In genomic region chr1:92839442-92839841, GRCh38 we compare ENCODE assay signal across 18 cellular contexts. TPM values are rescaled to one million over a fixed set of nuclear protein-coding genes. Genes with fewer than 3 reads are reported as not detected.
DNase-seq lines count a peak whose midpoint lies in the region; ATAC-seq and TF ChIP-seq lines count a peak whose summit lies in the region.
"Had no signal": no experiment of that assay in that cellular context is flagged by ENCODE, and none has a peak within 500 bp of the region (broad histone marks: within the 10 kb centered on the region; RNA-seq: fewer than 3 reads in every experiment).

No MANE protein-coding gene starts in this region.

- no peak for DNase-seq in activated T-cell treated with anti-CD3 and anti-CD28 coated beads, Interleukin-2, amount 50 U/mL, for 24 hours
- DNase-seq in activated T-cell treated with anti-CD3 and anti-CD28 coated beads, Interleukin-2, amount 50 U/mL, for 1 hour: no peak
- no peak for DNase-seq in NB4 (ENCODE audit: low read depth)
- no peak for DNase-seq in central memory CD8-positive, alpha-beta T cell (ENCODE audit: low spot score in 2 of 2)
- no peak for DNase-seq in stimulated activated effector memory CD8-positive, alpha-beta T cell treated with anti-CD3 and anti-CD28 coated beads, Interleukin-12 subunit alpha, Interleukin-12 subunit beta, amount 100 ng/mL, for 72 hours (ENCODE audit: low spot score in 2 of 2)
- DNase-seq in gastrocnemius medialis: no peak
- DNase-seq: activated CD4-positive, CD25-positive, alpha-beta regulatory T cell treated with anti-CD3 and anti-CD28 coated beads, Interleukin-2, amount 50 U/mL, for 72 hours; anterior cingulate cortex; C1 segment of cervical spinal cord; DMS79; NCI-H1436 treated with DMSO at 0.1 percent for 48 hours; NCI-H2171 treated with DMSO at 0.1 percent for 48 hours; SJCRH30; spleen; T-helper 9 cell; tibial artery had no signal

- H3K9me3 Mint-ChIP-seq in activated T-cell treated with anti-CD3 and anti-CD28 coated beads, Interleukin-2, amount 50 U/mL, for 24 hours: no peaks in the 10 kb centered on the region
- H3K9me3 Mint-ChIP-seq in central memory CD8-positive, alpha-beta T cell: no peaks in the 10 kb centered on the region
- H3K9me3 Mint-ChIP-seq in stimulated activated effector memory CD8-positive, alpha-beta T cell treated with anti-CD3 and anti-CD28 coated beads, Interleukin-12 subunit alpha, Interleukin-12 subunit beta, amount 100 ng/mL, for 72 hours: no peaks in the 10 kb centered on the region

- in situ Hi-C loops in gastrocnemius medialis (cut with MboI; ENCODE audit: low sequenced_read_pairs in 4 of 4): loop anchor here in 1 of 4 donors (25.0 kb wide), 1 partner anchor 348 kb away; the partner anchor contains the start of genes CCDC18 and TMED5

- H3K4me1 Mint-ChIP-seq in activated T-cell treated with anti-CD3 and anti-CD28 coated beads, Interleukin-2, amount 50 U/mL, for 24 hours (ENCODE audit: low read depth): peaks cover 63% of the 10 kb centered on the region
- peaks cover 60% of the 10 kb centered on the region for H3K4me1 Mint-ChIP-seq in central memory CD8-positive, alpha-beta T cell
- peaks cover 64% of the 10 kb centered on the region for H3K4me1 Mint-ChIP-seq in stimulated activated effector memory CD8-positive, alpha-beta T cell treated with anti-CD3 and anti-CD28 coated beads, Interleukin-12 subunit alpha, Interleukin-12 subunit beta, amount 100 ng/mL, for 72 hours

- peaks cover 5 to 99% of the 10 kb centered on the region in 2 donors for H3K36me3 ChIP-seq in gastrocnemius medialis

- peaks cover 99% of the 10 kb centered on the region for H3K36me3 Mint-ChIP-seq in activated T-cell treated with anti-CD3 and anti-CD28 coated beads, Interleukin-2, amount 50 U/mL, for 24 hours (ENCODE audit: low read depth)
- peaks cover 97% of the 10 kb centered on the region for H3K36me3 Mint-ChIP-seq in central memory CD8-positive, alpha-beta T cell (ENCODE audit: insufficient read depth)
- H3K36me3 Mint-ChIP-seq in stimulated activated effector memory CD8-positive, alpha-beta T cell treated with anti-CD3 and anti-CD28 coated beads, Interleukin-12 subunit alpha, Interleukin-12 subunit beta, amount 100 ng/mL, for 72 hours: peaks cover 100% of the 10 kb centered on the region

- H3K4me3 Mint-ChIP-seq in activated T-cell treated with anti-CD3 and anti-CD28 coated beads, Interleukin-2, amount 50 U/mL, for 24 hours: peak overlapping the region; percentile 97
- H3K4me3 Mint-ChIP-seq in central memory CD8-positive, alpha-beta T cell: peak overlapping the region; percentile 49
- H3K4me3 Mint-ChIP-seq in stimulated activated effector memory CD8-positive, alpha-beta T cell treated with anti-CD3 and anti-CD28 coated beads, Interleukin-12 subunit alpha, Interleukin-12 subunit beta, amount 100 ng/mL, for 72 hours: peak overlapping the region; percentile 98

- no peak for ATAC-seq in central memory CD8-positive, alpha-beta T cell (replicated peaks; ENCODE audit: extremely low read depth, poor library complexity, severe bottlenecking)
- ATAC-seq in stimulated activated effector memory CD8-positive, alpha-beta T cell treated with anti-CD3 and anti-CD28 coated beads, Interleukin-12 subunit alpha, Interleukin-12 subunit beta, amount 100 ng/mL, for 72 hours: no peak
- ATAC-seq in GM19023 (IDR thresholded peaks at IDR 0.05; ENCODE audit: unreplicated experiment): no peak
- no peak for ATAC-seq in HG03432 (IDR thresholded peaks at IDR 0.05; ENCODE audit: unreplicated experiment)
- ATAC-seq in gastrocnemius medialis: no peak

- H3K27me3 Mint-ChIP-seq in activated T-cell treated with anti-CD3 and anti-CD28 coated beads, Interleukin-2, amount 50 U/mL, for 24 hours: no peaks in the 10 kb centered on the region
- H3K27me3 Mint-ChIP-seq in central memory CD8-positive, alpha-beta T cell: no peaks in the 10 kb centered on the region

- H3K27me3 ChIP-seq in gastrocnemius medialis: no peaks in the 10 kb centered on the region
- H3K27me3 ChIP-seq: SJCRH30, spleen, tibial artery had no signal

- peak overlapping the region; percentile 100 for H3K27ac Mint-ChIP-seq in activated T-cell treated with anti-CD3 and anti-CD28 coated beads, Interleukin-2, amount 50 U/mL, for 24 hours
- H3K27ac Mint-ChIP-seq in central memory CD8-positive, alpha-beta T cell (ENCODE audit: low read depth): peak overlapping the region; percentile 86
- H3K27ac Mint-ChIP-seq in stimulated activated effector memory CD8-positive, alpha-beta T cell treated with anti-CD3 and anti-CD28 coated beads, Interleukin-12 subunit alpha, Interleukin-12 subunit beta, amount 100 ng/mL, for 72 hours: peak overlapping the region; percentile 52

- peaks cover 23 to 29% of the 10 kb centered on the region in 2 donors for H3K4me1 ChIP-seq in gastrocnemius medialis

- H3K4me3 ChIP-seq in NB4 (ENCODE audit: low read depth, low read length) (peak overlapping the region; percentile 4), gastrocnemius medialis (no peak overlapping the region)
- H3K4me3 ChIP-seq: SJCRH30, spleen, tibial artery had no signal

- intact Hi-C loops in gastrocnemius medialis (cut with DNase I; ENCODE audit: low total_unique reads): no loop called here

- no peak overlapping the region for H3K27ac ChIP-seq in gastrocnemius medialis
- H3K27ac ChIP-seq: SJCRH30, tibial artery had no signal

- no peaks in the 10 kb centered on the region for H3K9me3 ChIP-seq in gastrocnemius medialis
- H3K9me3 ChIP-seq: SJCRH30, spleen, tibial artery had no signal

- TF ChIP-seq CTCF in NB4 (IDR thresholded peaks at IDR 0.05; ENCODE audit: low read depth, low read length) (no peak), gastrocnemius medialis (IDR thresholded peaks at IDR 0.05 in 4 of 5, conservative IDR thresholded peaks at IDR 0.05 in 1 of 5) (no peak)

- TF ChIP-seq POLR2A in NB4 (IDR thresholded peaks at IDR 0.05; ENCODE audit: extremely low read depth, insufficient read length) (no peak), gastrocnemius medialis (IDR thresholded peaks at IDR 0.05) (no peak)

RNA-seq across cellular contexts. Expression of gene RPL5, which starts 7.6 kb away (rescaled TPM):
- total RNA-seq in gastrocnemius medialis: 100 to 1,000 TPM; 851 to 985 (median 913) TPM

RNA-seq across cellular contexts. Expression of gene EVI5, which starts 54.5 kb away (rescaled TPM):
- total RNA-seq in gastrocnemius medialis: 10 to 100 TPM in 1 of 4 donors, 1 to 10 TPM in 3; 4.6 to 12.5 (median 8.2) TPM
